29 cellular contexts compared by ENCODE assay signal in the genomic region with DNA sequence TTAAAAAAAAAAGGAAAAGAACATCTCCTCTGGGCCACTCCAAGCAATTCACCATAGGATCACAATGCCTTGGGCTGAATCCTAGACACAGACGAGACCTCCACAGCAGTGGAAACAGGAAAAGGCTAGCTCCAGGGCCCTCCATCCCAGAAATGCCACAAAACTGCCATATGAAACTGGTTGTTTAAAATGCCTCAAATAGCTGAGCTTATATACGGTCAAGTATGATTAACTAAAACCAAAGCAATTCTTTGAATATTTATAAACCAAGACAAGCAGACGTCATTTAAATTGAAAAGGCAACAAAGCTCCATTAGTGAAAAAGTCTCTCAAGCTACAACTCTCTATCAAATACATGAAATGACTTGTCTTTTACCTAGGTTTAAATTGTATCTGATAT.
DNase-seq lines count a peak whose midpoint lies in the region; ATAC-seq and TF ChIP-seq lines count a peak whose summit lies in the region.
"Had no signal": no experiment of that assay in that cellular context is flagged by ENCODE, and none has a peak within 500 bp of the region (broad histone marks: within the 10 kb centered on the region; RNA-seq: fewer than 3 reads in every experiment).

No MANE protein-coding gene starts in this region.

- no peaks in the 10 kb centered on the region for H3K4me1 ChIP-seq in PC-9 (replicated peaks; ENCODE audit: insufficient read depth)
- H3K4me1 ChIP-seq: foreskin keratinocyte, HAP-1, SJSA1, testis had no signal

- H3K4me3 Mint-ChIP-seq in HFFc6: no peak overlapping the region
- H3K4me3 Mint-ChIP-seq in naive thymus-derived CD8-positive, alpha-beta T cell: no peak overlapping the region
- H3K4me3 Mint-ChIP-seq: activated naive CD4-positive, alpha-beta T cell treated with anti-CD3 and anti-CD28 coated beads, Interleukin-2, amount 50 U/mL, for 24 hours; activated T-helper 17 cell treated with anti-CD3 and anti-CD28 coated beads, Interleukin-2, amount 50 U/mL, for 72 hours; CD4-positive, alpha-beta T cell; nephron had no signal

- H3K4me3 ChIP-seq in AG04449 (ENCODE audit: low read depth, low read length): no peak overlapping the region; the same call in 1 of the 2 replicates
- no peak overlapping the region for H3K4me3 ChIP-seq in coronary artery
- H3K4me3 ChIP-seq in PC-9: no peak overlapping the region
- H3K4me3 ChIP-seq: HAP-1, heart right ventricle, lung, mucosa of descending colon, ovary, SJSA1, testis had no signal

- no peaks in the 10 kb centered on the region for H3K9me2 ChIP-seq in PC-9 (ENCODE audit: insufficient read depth)

- H3K27ac Mint-ChIP-seq in HFFc6: peak overlapping the region; percentile 8; the same call in 1 of the 2 replicates
- no peak overlapping the region for H3K27ac Mint-ChIP-seq in naive thymus-derived CD8-positive, alpha-beta T cell
- H3K27ac Mint-ChIP-seq: activated naive CD4-positive, alpha-beta T cell treated with anti-CD3 and anti-CD28 coated beads, Interleukin-2, amount 50 U/mL, for 24 hours; activated T-helper 17 cell treated with anti-CD3 and anti-CD28 coated beads, Interleukin-2, amount 50 U/mL, for 72 hours; CD4-positive, alpha-beta T cell; nephron had no signal

- no peaks in the 10 kb centered on the region for H3F3A ChIP-seq in PC-9 (ENCODE audit: insufficient read depth, low read depth)

- no peak overlapping the region for H3K27ac ChIP-seq in coronary artery
- no peak overlapping the region for H3K27ac ChIP-seq in PC-9
- H3K27ac ChIP-seq: foreskin keratinocyte, ovary, SJSA1, testis had no signal

- H3K9me3 Mint-ChIP-seq in HFFc6: no peaks in the 10 kb centered on the region
- H3K9me3 Mint-ChIP-seq in naive thymus-derived CD8-positive, alpha-beta T cell: no peaks in the 10 kb centered on the region
- H3K9me3 Mint-ChIP-seq: activated naive CD4-positive, alpha-beta T cell treated with anti-CD3 and anti-CD28 coated beads, Interleukin-2, amount 50 U/mL, for 24 hours; activated T-helper 17 cell treated with anti-CD3 and anti-CD28 coated beads, Interleukin-2, amount 50 U/mL, for 72 hours; CD4-positive, alpha-beta T cell; nephron had no signal

- H3K36me3 ChIP-seq in PC-9 (ENCODE audit: low read depth): no peaks in the 10 kb centered on the region
- H3K36me3 ChIP-seq: HAP-1, heart right ventricle, ovary, SJSA1 had no signal

- no peaks in the 10 kb centered on the region for H3K27me3 ChIP-seq in PC-9 (ENCODE audit: insufficient read depth, low read depth)
- H3K27me3 ChIP-seq: foreskin keratinocyte, heart right ventricle, ovary, SJSA1, testis had no signal

- CTCF ChIA-PET in AG04449 (lab: Yijun Ruan, JAX) (no interaction called here), PC-9 (lab: Charles Lee) (no interaction called here)

- H3K36me3 Mint-ChIP-seq in HFFc6 (ENCODE audit: low read depth): no peaks in the 10 kb centered on the region
- no peaks in the 10 kb centered on the region for H3K36me3 Mint-ChIP-seq in naive thymus-derived CD8-positive, alpha-beta T cell
- H3K36me3 Mint-ChIP-seq: activated naive CD4-positive, alpha-beta T cell treated with anti-CD3 and anti-CD28 coated beads, Interleukin-2, amount 50 U/mL, for 24 hours had no signal

- H3K9me3 ChIP-seq in PC-9 (ENCODE audit: insufficient read depth, low read depth): no peaks in the 10 kb centered on the region
- H3K9me3 ChIP-seq: HAP-1, heart right ventricle, mucosa of descending colon, ovary, SJSA1, testis had no signal

- peaks cover 14% of the 10 kb centered on the region for H3K4me1 Mint-ChIP-seq in HFFc6 (ENCODE audit: low read depth)
- no peaks in the 10 kb centered on the region for H3K4me1 Mint-ChIP-seq in naive thymus-derived CD8-positive, alpha-beta T cell
- H3K4me1 Mint-ChIP-seq: activated naive CD4-positive, alpha-beta T cell treated with anti-CD3 and anti-CD28 coated beads, Interleukin-2, amount 50 U/mL, for 24 hours; activated T-helper 17 cell treated with anti-CD3 and anti-CD28 coated beads, Interleukin-2, amount 50 U/mL, for 72 hours had no signal

- DNase-seq in AG04449 (ENCODE audit: low read depth, low spot score) (peak; percentile 29), HFFc6 (no peak), dedifferentiated amniotic fluid mesenchymal stem cell (ENCODE audit: extremely low spot score) (peak; percentile 57), iris pigment epithelial cell (ENCODE audit: low read depth) (peak; percentile 50), coronary artery (ENCODE audit: low spot score) (no peak), NCI-H510A (lab: John Stamatoyannopoulos, UW) (no peak), PC-9 (no peak)
- no peak for DNase-seq in naive thymus-derived CD8-positive, alpha-beta T cell
- DNase-seq: activated CD4-positive, alpha-beta T cell treated with anti-CD3 and anti-CD28 coated beads for 48 hours; amygdala; CD4-positive, alpha-beta T cell; effector memory CD4-positive, alpha-beta T cell; foreskin keratinocyte; heart right ventricle; mucosa of descending colon; NCI-H1436; NCI-H2081 treated with DMSO at 0.1 percent for 48 hours; NCI-H345; ovary; RPMI8226; stimulated activated naive CD4-positive, alpha-beta T cell; T-helper 9 cell; testis had no signal

- ATAC-seq in naive thymus-derived CD8-positive, alpha-beta T cell: no peak
- ATAC-seq: activated T-helper 17 cell treated with anti-CD3 and anti-CD28 coated beads, Interleukin-2, amount 50 U/mL, for 72 hours; foreskin keratinocyte; mucosa of descending colon had no signal

- H2AFZ ChIP-seq in PC-9: no peak overlapping the region

- TF ChIP-seq CTCF in AG04449 (IDR thresholded peaks at IDR 0.05; ENCODE audit: insufficient read depth, low read length, missing control alignments) (no peak), HFFc6 (IDR thresholded peaks at IDR 0.05) (no peak), coronary artery (IDR thresholded peaks at IDR 0.05) (no peak), PC-9 (conservative IDR thresholded peaks at IDR 0.05) (no peak)

- H4K20me1 ChIP-seq in PC-9 (ENCODE audit: insufficient read depth): no peaks in the 10 kb centered on the region

- no peaks in the 10 kb centered on the region; the same call in 1 of the 2 replicates for H3K27me3 Mint-ChIP-seq in HFFc6 (ENCODE audit: insufficient read depth)
- H3K27me3 Mint-ChIP-seq in naive thymus-derived CD8-positive, alpha-beta T cell: peaks cover 4 to 21% (median 6%) of the 10 kb centered on the region in 5 donors

- BruUV-seq in PC-9 (replicated peaks; lab: Mats Ljungman, UMichigan): no TSS peak

- no peak overlapping the region for H3K4me2 ChIP-seq in PC-9

- intact Hi-C loops in PC-9 (cut with micrococcal nuclease; ENCODE audit: unreplicated experiment): no loop called here

- H3K79me2 ChIP-seq in PC-9 (ENCODE audit: low read depth): no peaks in the 10 kb centered on the region

- POLR2A ChIA-PET in AG04449 (lab: Yijun Ruan, JAX): interaction anchor here (1.2 to 1.7 kb wide), 2 partner anchors 62 to 307 kb away, joined by 5 to 6 read pairs; partner anchors contain the start of gene IFRD1
- POLR2A ChIA-PET in naive thymus-derived CD8-positive, alpha-beta T cell (lab: Charles Lee): no interaction called here
- POLR2A ChIA-PET in PC-9 (lab: Charles Lee; ENCODE audit: unreplicated experiment): no interaction called here

Comparison
In these comparisons a context has a peak if more than half of its experiments do, and no peak if none do; other contexts are left out.
1. DNase-seq: peak in AG04449 (single experiment), dedifferentiated amniotic fluid mesenchymal stem cell (single experiment) and iris pigment epithelial cell (single experiment); none in HFFc6 (single experiment), coronary artery (single experiment), naive thymus-derived CD8-positive, alpha-beta T cell (0 of 10), NCI-H510A (single experiment) and PC-9 (0 of 2).